In the genomic region with DNA sequence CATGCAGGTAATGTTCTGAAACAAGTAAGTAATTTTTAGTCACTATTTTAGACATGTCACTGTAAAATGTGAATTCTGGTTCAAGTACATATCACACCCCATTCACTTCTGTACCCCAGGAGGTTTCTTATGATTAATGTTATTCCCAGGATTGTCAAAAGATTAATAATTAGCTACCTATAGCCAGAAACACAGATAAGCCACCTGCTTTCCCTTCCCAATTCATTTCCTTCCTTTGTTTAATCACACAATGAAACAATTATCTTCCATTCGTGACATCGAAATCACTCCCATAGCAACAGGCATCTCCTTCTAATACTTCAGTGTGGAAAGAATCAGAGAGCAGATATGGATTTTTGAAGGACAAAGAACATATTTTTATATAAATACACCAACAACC, we compare ENCODE assay signal across 12 cellular contexts.
DNase-seq lines count a peak whose midpoint lies in the region; ATAC-seq lines count a peak whose summit lies in the region.
"Had no signal": no experiment of that assay in that cellular context is flagged by ENCODE, and none has a peak within 500 bp of the region (broad histone marks: within the 10 kb centered on the region; RNA-seq: fewer than 3 reads in every experiment).

No MANE protein-coding gene starts in this region.

- H3K36me3 Mint-ChIP-seq in activated CD4-positive, alpha-beta T cell treated with anti-CD3 and anti-CD28 coated beads for 36 hours (ENCODE audit: low read depth), result no peaks in the 10 kb centered on the region
- H3K36me3 Mint-ChIP-seq: CD4-positive, CD25-positive, alpha-beta regulatory T cell had no signal

- H3K4me3 Mint-ChIP-seq in activated CD4-positive, alpha-beta T cell treated with anti-CD3 and anti-CD28 coated beads for 36 hours, result no peak overlapping the region
- H3K4me3 Mint-ChIP-seq: CD4-positive, CD25-positive, alpha-beta regulatory T cell; HFFc6 had no signal

- peaks cover 8% of the 10 kb centered on the region for H3K9me3 Mint-ChIP-seq in activated CD4-positive, alpha-beta T cell treated with anti-CD3 and anti-CD28 coated beads for 36 hours (ENCODE audit: low read depth)

- no peaks in the 10 kb centered on the region for H3K4me1 Mint-ChIP-seq in activated CD4-positive, alpha-beta T cell treated with anti-CD3 and anti-CD28 coated beads for 36 hours
- H3K4me1 Mint-ChIP-seq: CD4-positive, CD25-positive, alpha-beta regulatory T cell had no signal

- POLR2A ChIA-PET in activated CD4-positive, alpha-beta T cell treated with anti-CD3 and anti-CD28 coated beads for 36 hours (lab: Charles Lee), result interaction anchor here (0.8 kb wide), 1 partner anchor 10 kb away, joined by 4 read pairs; no protein-coding TSS in a partner anchor

- H3K27ac Mint-ChIP-seq in activated CD4-positive, alpha-beta T cell treated with anti-CD3 and anti-CD28 coated beads for 36 hours, result no peak overlapping the region
- H3K27ac Mint-ChIP-seq: CD4-positive, CD25-positive, alpha-beta regulatory T cell; HFFc6 had no signal

- H3K27me3 Mint-ChIP-seq in activated CD4-positive, alpha-beta T cell treated with anti-CD3 and anti-CD28 coated beads for 36 hours, result no peaks in the 10 kb centered on the region
- H3K27me3 Mint-ChIP-seq: CD4-positive, CD25-positive, alpha-beta regulatory T cell had no signal

- CTCF ChIA-PET in activated CD4-positive, alpha-beta T cell treated with anti-CD3 and anti-CD28 coated beads for 36 hours (lab: Charles Lee), result no interaction called here

- no peak for ATAC-seq in GM21717 (IDR thresholded peaks at IDR 0.05; ENCODE audit: unreplicated experiment)
- ATAC-seq in activated CD4-positive, alpha-beta T cell treated with anti-CD3 and anti-CD28 coated beads for 36 hours, result no peak
- no peak for ATAC-seq in sciatic nerve

- DNase-seq in DMS53 (lab: John Stamatoyannopoulos, UW) (peak; percentile 3), DMS53 treated with DMSO at 0.1 percent for 48 hours (lab: John Stamatoyannopoulos, UW; ENCODE audit: unreplicated experiment) (no peak), NCI-H1417 treated with DMSO at 0.1 percent for 48 hours (lab: John Stamatoyannopoulos, UW) (peak; percentile 63), NCI-H748 (lab: John Stamatoyannopoulos, UW; ENCODE audit: unreplicated experiment) (peak; percentile 82), lung microvascular endothelial cell (ENCODE audit: low read depth in 2 of 2) (peak; percentile 1 to 32), sciatic nerve (ENCODE audit: low spot score) (no peak)
- DNase-seq in activated CD4-positive, alpha-beta T cell treated with anti-CD3 and anti-CD28 coated beads for 36 hours, result no peak
- DNase-seq: CD4-positive, CD25-positive, alpha-beta regulatory T cell; DND-41; GDM1; HFFc6 had no signal

- intact Hi-C loops in activated CD4-positive, alpha-beta T cell treated with anti-CD3 and anti-CD28 coated beads for 36 hours (cut with DNase I, micrococcal nuclease), result no loop called here
- intact Hi-C loops in sciatic nerve (cut with DNase I), result no loop called here

Comparison
In these comparisons a context has a peak if more than half of its experiments do, and no peak if none do; other contexts are left out.
1. DNase-seq: peak in DMS53 (single experiment), NCI-H1417 treated with DMSO at 0.1 percent for 48 hours (single experiment), NCI-H748 (single experiment) and lung microvascular endothelial cell (2 of 2); none in DMS53 treated with DMSO at 0.1 percent for 48 hours (single experiment), activated CD4-positive, alpha-beta T cell treated with anti-CD3 and anti-CD28 coated beads for 36 hours (single experiment) and sciatic nerve (single experiment).